ENCODE assay signal across 9 cellular contexts in the genomic region with DNA sequence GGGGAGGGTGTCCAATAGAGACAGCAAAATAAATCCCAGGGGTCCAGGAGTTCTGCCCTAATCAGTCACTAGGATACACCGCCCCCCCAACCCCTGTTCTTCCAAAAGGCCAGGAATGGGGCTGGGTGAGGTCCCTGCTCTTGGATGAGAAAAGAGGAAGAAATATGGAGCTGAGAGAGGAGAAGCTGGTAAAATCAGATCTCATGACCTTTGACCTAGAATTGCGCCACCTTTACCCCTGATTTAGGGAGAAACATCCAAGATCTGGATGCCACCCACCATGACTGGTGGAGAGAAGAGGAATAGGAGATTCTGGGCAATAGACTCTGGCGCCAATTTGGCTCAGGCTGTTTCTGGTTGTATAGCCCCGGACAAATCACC.
DNase-seq lines count a peak whose midpoint lies in the region; ATAC-seq, FAIRE-seq and TF ChIP-seq lines count a peak whose summit lies in the region.
"Had no signal": no experiment of that assay in that cellular context is flagged by ENCODE, and none has a peak within 500 bp of the region (broad histone marks: within the 10 kb centered on the region; RNA-seq: fewer than 3 reads in every experiment).

No MANE protein-coding gene starts in this region.

- intact Hi-C loops in dendritic cell treated with granulocyte-macrophage colony-stimulating factor and Interleukin-4, amounts not matched to agents 40 ng/mL and 50 ng/mL, for 4 days (cut with micrococcal nuclease) = no loop called here

- H3K9me3 Mint-ChIP-seq in dendritic cell treated with granulocyte-macrophage colony-stimulating factor and Interleukin-4, amounts not matched to agents 40 ng/mL and 50 ng/mL, for 4 days = no peaks in the 10 kb centered on the region

- peak overlapping the region; percentile 79 for H3K4me3 Mint-ChIP-seq in dendritic cell treated with granulocyte-macrophage colony-stimulating factor and Interleukin-4, amounts not matched to agents 40 ng/mL and 50 ng/mL, for 4 days

- peak overlapping the region; percentile 98 for H3K4me2 ChIP-seq in DND-41 (ENCODE audit: insufficient read depth, low read length)

- peaks cover 43% of the 10 kb centered on the region for H3K36me3 Mint-ChIP-seq in dendritic cell treated with granulocyte-macrophage colony-stimulating factor and Interleukin-4, amounts not matched to agents 40 ng/mL and 50 ng/mL, for 4 days (ENCODE audit: low read depth)

- no peak for TF ChIP-seq POLR2A in NB4 (IDR thresholded peaks at IDR 0.05; ENCODE audit: extremely low read depth, insufficient read length)

- H3K4me1 Mint-ChIP-seq in dendritic cell treated with granulocyte-macrophage colony-stimulating factor and Interleukin-4, amounts not matched to agents 40 ng/mL and 50 ng/mL, for 4 days (ENCODE audit: low read depth) = peaks cover 43% of the 10 kb centered on the region

- FAIRE-seq in RCC 7860 (lab: Jason Lieb, UNC) = no peak

- peaks cover 48% of the 10 kb centered on the region for H4K20me1 ChIP-seq in DND-41 (ENCODE audit: insufficient read depth, low read length)

- ATAC-seq in DND-41 (ENCODE audit: insufficient read depth, low read depth) = no peak

- no peaks in the 10 kb centered on the region for H3K9me3 ChIP-seq in DND-41 (ENCODE audit: insufficient read depth, low read length, severe bottlenecking)

- H3K79me2 ChIP-seq in DND-41 (ENCODE audit: insufficient read depth, low read length) = peaks cover 72% of the 10 kb centered on the region

- peak overlapping the region; percentile 79 to 88 for H3K4me3 ChIP-seq in DND-41 (ENCODE audit: low read depth in 1 of 2, low read length in 2 of 2)
- H3K4me3 ChIP-seq in NB4 (ENCODE audit: low read depth, low read length) = no peak overlapping the region

- TF ChIP-seq CTCF in DND-41 (IDR thresholded peaks at IDR 0.05; ENCODE audit: borderline replicate concordance, extremely low read depth, low read length, poor library complexity, severe bottlenecking) = no peak
- no peak for TF ChIP-seq CTCF in NB4 (IDR thresholded peaks at IDR 0.05; ENCODE audit: low read depth, low read length)

- H3K9ac ChIP-seq in DND-41 (ENCODE audit: low read depth, low read length) = peak overlapping the region; percentile 93

- H3K27me3 Mint-ChIP-seq in dendritic cell treated with granulocyte-macrophage colony-stimulating factor and Interleukin-4, amounts not matched to agents 40 ng/mL and 50 ng/mL, for 4 days = peaks cover 2% of the 10 kb centered on the region

- H3K4me1 ChIP-seq in DND-41 (ENCODE audit: insufficient read depth, low read length) = peaks cover 73% of the 10 kb centered on the region

- H2AFZ ChIP-seq in DND-41 (ENCODE audit: low read depth, low read length) = peak overlapping the region; percentile 82

- no peak for DNase-seq in DND-41
- DNase-seq in NB4 (ENCODE audit: low read depth) = peak; percentile 67
- peak; percentile 39 for DNase-seq in pons (ENCODE audit: low spot score)
- DNase-seq in GDM1 (lab: John Stamatoyannopoulos, UW) = no peak
- no peak for DNase-seq in stimulated activated CD4-positive, alpha-beta T cell treated with anti-CD3 and anti-CD28 coated beads, Interleukin-15, amount 100 ng/mL, for 24 hours
- DNase-seq in RCC 7860 (ENCODE audit: low spot score) = no peak
- no peak for DNase-seq in GM19238 (ENCODE audit: insufficient read length, low spot score)

- H3K27me3 ChIP-seq in DND-41 (ENCODE audit: insufficient read depth, low read length, poor library complexity) = no peaks in the 10 kb centered on the region
- H3K27me3 ChIP-seq: foreskin keratinocyte had no signal

- peak overlapping the region; percentile 93 for H3K27ac Mint-ChIP-seq in dendritic cell treated with granulocyte-macrophage colony-stimulating factor and Interleukin-4, amounts not matched to agents 40 ng/mL and 50 ng/mL, for 4 days

- peak overlapping the region; percentile 99 for H3K27ac ChIP-seq in DND-41 (ENCODE audit: low read length)
- H3K27ac ChIP-seq: foreskin keratinocyte had no signal

- H3K36me3 ChIP-seq in DND-41 (ENCODE audit: insufficient read depth, low read length) = peaks cover 47% of the 10 kb centered on the region

Comparison
In these comparisons a context has a peak if more than half of its experiments do, and no peak if none do; other contexts are left out.
1. DNase-seq: peak in NB4 (single experiment) and pons (single experiment); none in DND-41 (single experiment), GDM1 (single experiment), stimulated activated CD4-positive, alpha-beta T cell treated with anti-CD3 and anti-CD28 coated beads, Interleukin-15, amount 100 ng/mL, for 24 hours (single experiment), RCC 7860 (single experiment) and GM19238 (single experiment).